Comparison of ENCODE assay signal across 10 cellular contexts in genomic region chr20:17835240-17835940, GRCh38.
DNase-seq lines count a peak whose midpoint lies in the region; ATAC-seq, FAIRE-seq and TF ChIP-seq lines count a peak whose summit lies in the region.
"Had no signal": no experiment of that assay in that cellular context is flagged by ENCODE, and none has a peak within 500 bp of the region (broad histone marks: within the 10 kb centered on the region; RNA-seq: fewer than 3 reads in every experiment).

No MANE protein-coding gene starts in this region.

- H2AFZ ChIP-seq in H1 (ENCODE audit: low read length) = peak overlapping the region; percentile 99

- no peaks in the 10 kb centered on the region for H4K20me1 ChIP-seq in H1 (replicated peaks in 1 of 2; ENCODE audit: control insufficient read depth in 1 of 2, insufficient read depth in 2 of 2, low read length in 2 of 2)

- H3K14ac ChIP-seq in H1 (ENCODE audit: insufficient read length) = no peak overlapping the region

- H3K27me3 ChIP-seq in H1 (replicated peaks in 1 of 4; ENCODE audit: control insufficient read depth in 3 of 4, extremely low read depth in 1 of 4, insufficient read depth in 3 of 4, low read length in 3 of 4) = no peaks in the 10 kb centered on the region

- no peak for TF ChIP-seq POLR2A in H1 (IDR thresholded peaks at IDR 0.05; ENCODE audit: control extremely low read depth in 1 of 2, low read depth in 2 of 2, low read length in 2 of 2)

- H3K4ac ChIP-seq in H1 (replicated peaks; ENCODE audit: insufficient read length, low read depth, low read length) = no peak overlapping the region

- peak overlapping the region; percentile 55; the same call in 1 of the 2 replicates for H2BK15ac ChIP-seq in H1 (ENCODE audit: low read length)

- peak overlapping the region; percentile 76 for H2BK20ac ChIP-seq in H1 (ENCODE audit: low read length)

- CTCF ChIA-PET in H1 (lab: Charles Lee; ENCODE audit: partially characterized antibody) = interaction anchor here (0.9 to 3.0 kb wide), 5 partner anchors 9 to 153 kb away, joined by 3 to 11 read pairs (median 5); partner anchors contain the start of gene RRBP1

- TF ChIP-seq RAD21 in H1 (IDR thresholded peaks at IDR 0.05 in 1 of 2, conservative IDR thresholded peaks at IDR 0.05 in 1 of 2; ENCODE audit: low read depth in 2 of 2, low read length in 2 of 2) = no peak

- no peak overlapping the region for H3K9ac ChIP-seq in H1 (replicated peaks in 1 of 4; ENCODE audit: extremely low read depth in 1 of 4, low read depth in 3 of 4, low read length in 3 of 4)

- H3K9me3 ChIP-seq in H1 (ENCODE audit: insufficient read depth in 2 of 2, low read depth in 1 of 2, low read length in 1 of 2) (no peaks in the 10 kb centered on the region), mesodermal cell (ENCODE audit: control insufficient read depth, low read length) (no peaks in the 10 kb centered on the region)

- no peak for FAIRE-seq in H1 (lab: Jason Lieb, UNC)
- FAIRE-seq: GM12878 had no signal

- WGBS in H1 (ENCODE audit: extremely low coverage in 1 of 2, insufficient coverage in 1 of 2, insufficient read length in 1 of 2, insufficient replicate concordance in 2 of 2, low coverage in 1 of 2, low lambda C conversion rate in 2 of 2, missing lambda C conversion rate in 1 of 2), 2 experiments = 90% methylated on average over 14 of the region's 15 CpGs; no CpG with 5 or more reads in 1 of the 2 experiments
- 69 to 73% methylated on average over 12 to 15 of the region's 15 CpGs for WGBS in mesodermal cell (ENCODE audit: insufficient coverage in 2 of 2), 2 experiments
- WGBS in urinary bladder = 59% methylated on average over 15 of the region's 15 CpGs

- H3K23ac ChIP-seq in H1 (ENCODE audit: insufficient read length) = no peak overlapping the region

- no peak overlapping the region for H3K4me2 ChIP-seq in H1 (ENCODE audit: insufficient read depth in 1 of 2, low read depth in 2 of 2, low read length in 2 of 2)

- peak overlapping the region; percentile 56; the same call in 1 of the 2 replicates for H2BK5ac ChIP-seq in H1 (ENCODE audit: low read depth, low read length)

- no peak overlapping the region for H3K27ac ChIP-seq in H1 (ENCODE audit: low read depth, low read length)
- H3K27ac ChIP-seq in mesodermal cell (ENCODE audit: low read depth, low read length, severe bottlenecking) = peak overlapping the region; percentile 10
- H3K27ac ChIP-seq in urinary bladder (ENCODE audit: low read depth) = peak overlapping the region; percentile 33

- H3K56ac ChIP-seq in H1 (replicated peaks; ENCODE audit: insufficient read length, low read depth, low read length) = no peak overlapping the region

- POLR2A ChIA-PET in H1 (lab: Charles Lee; ENCODE audit: partially characterized antibody) = no interaction called here

- H3K4me1 ChIP-seq in H1 (replicated peaks in 1 of 4; ENCODE audit: control insufficient read depth in 3 of 4, insufficient read depth in 4 of 4, low read length in 3 of 4) = peaks cover 0 to 15% (median 2%) of the 10 kb centered on the region in 4 experiments; a peak in 4 of 7 replicates
- H3K4me1 ChIP-seq in mesodermal cell (ENCODE audit: control insufficient read depth, insufficient read depth, low read length, poor library complexity, severe bottlenecking) = peaks cover 18% of the 10 kb centered on the region
- H3K4me1 ChIP-seq in urinary bladder (ENCODE audit: insufficient read depth) = no peaks in the 10 kb centered on the region

- H3K18ac ChIP-seq in H1 (ENCODE audit: extremely low read depth, low read length) = peak overlapping the region; percentile 36; the same call in 1 of the 2 replicates

- ATAC-seq in stimulated activated naive CD8-positive, alpha-beta T cell treated with anti-CD3 and anti-CD28 coated beads, Interleukin-15, Interleukin-2, amounts not matched to agents 100 U/mL and 50 U/mL, for 24 hours = no peak
- ATAC-seq: GM12878 had no signal

- no peak overlapping the region for H4K8ac ChIP-seq in H1 (ENCODE audit: extremely low read depth, insufficient read depth, low read length)

- H4K91ac ChIP-seq in H1 (replicated peaks; ENCODE audit: insufficient read length, low read length) = no peak overlapping the region

- no peaks in the 10 kb centered on the region for H3K79me2 ChIP-seq in H1 (ENCODE audit: control insufficient read depth in 1 of 2, insufficient read depth in 2 of 2, low read length in 2 of 2)

- no peaks in the 10 kb centered on the region for H3K79me1 ChIP-seq in H1 (ENCODE audit: low read depth, low read length)

- no peak overlapping the region for H2BK120ac ChIP-seq in H1 (replicated peaks; ENCODE audit: low read depth, low read length)

- H3K4me3 ChIP-seq in H1 (ENCODE audit: extremely low read depth in 1 of 4, insufficient read depth in 2 of 4, low read depth in 3 of 4, low read length in 4 of 4) (no peak overlapping the region), mesodermal cell (ENCODE audit: extremely low read depth, insufficient read depth, low read length, poor library complexity, severe bottlenecking) (no peak overlapping the region), urinary bladder (ENCODE audit: low read depth, low read length) (no peak overlapping the region)
- H3K4me3 ChIP-seq: GM12878 had no signal

- no peaks in the 10 kb centered on the region for H3K23me2 ChIP-seq in H1 (ENCODE audit: low read depth, low read length)

- no peak overlapping the region for H4K5ac ChIP-seq in H1 (ENCODE audit: insufficient read length, low read depth, low read length)

- no peak for TF ChIP-seq EP300 in H1 (IDR thresholded peaks at IDR 0.05; ENCODE audit: borderline replicate concordance in 1 of 2, low read depth in 2 of 2, low read length in 2 of 2)

- DNase-seq in NCI-H460 (ENCODE audit: extremely low read depth, low read depth) (peak; percentile 73), H1 (ENCODE audit: low read depth in 1 of 2, low spot score in 2 of 2) (no peak), hippocampal formation (lab: John Stamatoyannopoulos, UW) (no peak), T-helper 2 cell (no peak), CD1c-positive myeloid dendritic cell (ENCODE audit: extremely low spot score) (no peak)
- DNase-seq in stimulated activated naive CD8-positive, alpha-beta T cell treated with anti-CD3 and anti-CD28 coated beads, Interleukin-15, Interleukin-2, amounts not matched to agents 100 U/mL and 50 U/mL, for 24 hours = no peak
- DNase-seq: NCI-H446 treated with DMSO at 0.1 percent for 48 hours had no signal

- no peak for TF ChIP-seq CTCF in H1 (IDR thresholded peaks at IDR 0.05; ENCODE audit: control extremely low read depth in 1 of 3, insufficient read depth in 1 of 3, low read depth in 1 of 3, low read length in 3 of 3)

- H3K36me3 ChIP-seq in H1 (ENCODE audit: control insufficient read depth in 2 of 4, insufficient read depth in 4 of 4, low read length in 3 of 4) (no peaks in the 10 kb centered on the region), mesodermal cell (ENCODE audit: control insufficient read depth, insufficient read depth, low read length) (no peaks in the 10 kb centered on the region), urinary bladder (ENCODE audit: insufficient read depth) (no peaks in the 10 kb centered on the region)

- peak overlapping the region; percentile 90 for H2BK12ac ChIP-seq in H1 (ENCODE audit: low read depth, low read length)

- no peak overlapping the region for H2AK5ac ChIP-seq in H1 (ENCODE audit: low read depth, low read length)

TF ChIP-seq in H1, 55 proteins besides CTCF, POLR2A, EP300 and RAD21:
- TF ChIP-seq TBP (IDR thresholded peaks at IDR 0.05; ENCODE audit: low read depth, low read length) (no peak), MAFK (IDR thresholded peaks at IDR 0.05; ENCODE audit: low read depth, low read length) (peak; percentile 26; the same call in 1 of the 2 replicates), TCF12 (IDR thresholded peaks at IDR 0.05; ENCODE audit: low read depth, low read length) (no peak), BACH1 (IDR thresholded peaks at IDR 0.05; ENCODE audit: low read length) (0 out of 2 replicates have a peak, but pooled peaks have one; percentile 14)
